In genomic region chr4:6689506-6689960, GRCh38 we compare ENCODE assay signal across 11 cellular contexts. TPM values are rescaled to one million over a fixed set of nuclear protein-coding genes. Genes with fewer than 3 reads are reported as not detected.
DNase-seq lines count a peak whose midpoint lies in the region; ATAC-seq, FAIRE-seq and TF ChIP-seq lines count a peak whose summit lies in the region.
"Had no signal": no experiment of that assay in that cellular context is flagged by ENCODE, and none has a peak within 500 bp of the region (broad histone marks: within the 10 kb centered on the region; RNA-seq: fewer than 3 reads in every experiment).

No MANE protein-coding gene starts in this region.

- H3K79me2 ChIP-seq in astrocyte (ENCODE audit: insufficient read depth, low read length) = no peaks in the 10 kb centered on the region

- ATAC-seq in A549 (peak; percentile 20 to 44; a peak in 4 of 6 replicates), HG03280 (IDR thresholded peaks at IDR 0.05; ENCODE audit: unreplicated experiment) (no peak), HG03571 (IDR thresholded peaks at IDR 0.05; ENCODE audit: unreplicated experiment) (no peak)

- H3K9ac ChIP-seq in HUES48 (ENCODE audit: low read depth, low read length) = no peak overlapping the region
- peak overlapping the region; percentile 63 for H3K9ac ChIP-seq in astrocyte (ENCODE audit: low read length)
- peak overlapping the region; percentile 52 for H3K9ac ChIP-seq in mucosa of rectum (ENCODE audit: low read depth in 1 of 2, low read length in 2 of 2)

- no peaks in the 10 kb centered on the region for H3K27me3 Mint-ChIP-seq in astrocyte (ENCODE audit: low read depth, unreplicated experiment)

- H3K4me3 Mint-ChIP-seq in astrocyte (ENCODE audit: unreplicated experiment) = no peak overlapping the region
- H3K4me3 Mint-ChIP-seq: stimulated activated memory B cell treated with anti-CD40 and anti-IgM and Interleukin-4, amounts not matched to agents 10 μg/mL and 1 μg/mL and 100 μg/mL, for 72 hours had no signal

- H3K9me3 ChIP-seq in A549 (no peaks in the 10 kb centered on the region), HUES48 (ENCODE audit: control insufficient read depth, insufficient read depth, low read length) (no peaks in the 10 kb centered on the region), astrocyte (ENCODE audit: insufficient read depth, low read depth, low read length) (no peaks in the 10 kb centered on the region), mucosa of rectum (ENCODE audit: control insufficient read depth in 2 of 2, low read length in 2 of 2) (no peaks in the 10 kb centered on the region)

- H3K36me3 Mint-ChIP-seq in astrocyte (ENCODE audit: low read depth, unreplicated experiment) = peaks cover 8% of the 10 kb centered on the region

- no peak for TF ChIP-seq EP300 in A549 (IDR thresholded peaks at IDR 0.05)

- peak overlapping the region; percentile 78 to 89 for H3K27ac ChIP-seq in A549
- H3K27ac ChIP-seq in HUES48 (ENCODE audit: low read depth, low read length) = peak overlapping the region; percentile 76
- peak overlapping the region; percentile 63 for H3K27ac ChIP-seq in astrocyte (ENCODE audit: low read depth, low read length)
- peak overlapping the region; percentile 74 to 83 for H3K27ac ChIP-seq in mucosa of rectum (ENCODE audit: low read depth in 2 of 2, low read length in 2 of 2)

- TF ChIP-seq CTCF in A549 (IDR thresholded peaks at IDR 0.05) = no peak
- no peak for TF ChIP-seq CTCF in astrocyte (IDR thresholded peaks at IDR 0.05; ENCODE audit: insufficient read depth, low read depth, low read length)

- no peak for TF ChIP-seq RAD21 in A549 (conservative IDR thresholded peaks at IDR 0.05 in 1 of 2, IDR thresholded peaks at IDR 0.05 in 1 of 2)

- H3K4me1 Mint-ChIP-seq in astrocyte (ENCODE audit: low read depth, unreplicated experiment) = peaks cover 32% of the 10 kb centered on the region

- FAIRE-seq in A549 (lab: Jason Lieb, UNC) = no peak
- no peak for FAIRE-seq in astrocyte (lab: Jason Lieb, UNC)

- no peaks in the 10 kb centered on the region for H3K36me3 ChIP-seq in HUES48 (ENCODE audit: control insufficient read depth, insufficient read depth, low read length)
- H3K36me3 ChIP-seq in astrocyte (ENCODE audit: insufficient read depth, low read length) = no peaks in the 10 kb centered on the region
- H3K36me3 ChIP-seq in mucosa of rectum (ENCODE audit: control insufficient read depth in 2 of 2, insufficient read depth in 2 of 2, low read length in 2 of 2) = no peaks in the 10 kb centered on the region

- no peaks in the 10 kb centered on the region for H3K27me3 ChIP-seq in HUES48 (ENCODE audit: control insufficient read depth, insufficient read depth, low read length)
- no peaks in the 10 kb centered on the region for H3K27me3 ChIP-seq in astrocyte (ENCODE audit: insufficient read depth, low read length)
- no peaks in the 10 kb centered on the region for H3K27me3 ChIP-seq in mucosa of rectum (ENCODE audit: control insufficient read depth in 2 of 2, insufficient read depth in 2 of 2, low read length in 2 of 2)

- peak overlapping the region; percentile 97 for H3K27ac Mint-ChIP-seq in astrocyte (ENCODE audit: unreplicated experiment)
- H3K27ac Mint-ChIP-seq: stimulated activated memory B cell treated with anti-CD40 and anti-IgM and Interleukin-4, amounts not matched to agents 10 μg/mL and 1 μg/mL and 100 μg/mL, for 72 hours had no signal

- H3K4me3 ChIP-seq in A549 (no peak overlapping the region), HUES48 (ENCODE audit: low read depth, low read length) (no peak overlapping the region), astrocyte (ENCODE audit: insufficient read depth, low read depth, low read length) (no peak overlapping the region), mucosa of rectum (ENCODE audit: low read length in 2 of 2) (peak overlapping the region; percentile 37 to 45)

- no peak for TF ChIP-seq POLR2A in A549 (IDR thresholded peaks at IDR 0.05; ENCODE audit: low read length)

- POLR2A ChIA-PET in A549 (lab: Yijun Ruan, JAX) = interaction anchor here (1.2 to 1.9 kb wide), 2 partner anchors 16 to 20 kb away, joined by 4 to 6 read pairs; partner anchors contain the start of gene MRFAP1L1

- no peaks in the 10 kb centered on the region for H4K20me1 ChIP-seq in astrocyte (ENCODE audit: insufficient read depth, low read length)

- DNase-seq in A549 (ENCODE audit: low read depth in 1 of 2, low spot score in 1 of 2) (no peak), astrocyte (ENCODE audit: low read depth) (no peak), NCI-H1694 (lab: John Stamatoyannopoulos, UW) (no peak), RPMI8226 (no peak)
- DNase-seq: cerebellar nuclear complex, NCI-H774 had no signal

- H3K4me2 ChIP-seq in A549 = peak overlapping the region; percentile 70
- peak overlapping the region; percentile 76 for H3K4me2 ChIP-seq in astrocyte (ENCODE audit: low read length)

- H3K4me1 ChIP-seq in A549 (peaks cover 45% of the 10 kb centered on the region), HUES48 (ENCODE audit: control insufficient read depth, insufficient read depth, low read length) (peaks cover 10% of the 10 kb centered on the region; the same call in 1 of the 2 replicates), astrocyte (ENCODE audit: insufficient read depth, low read length) (peaks cover 22% of the 10 kb centered on the region), mucosa of rectum (ENCODE audit: control insufficient read depth in 2 of 2, insufficient read depth in 2 of 2, low read length in 2 of 2) (peaks cover 16 to 38% of the 10 kb centered on the region in 2 donors)

- no peaks in the 10 kb centered on the region for H3K9me3 Mint-ChIP-seq in astrocyte (ENCODE audit: unreplicated experiment)
- H3K9me3 Mint-ChIP-seq: stimulated activated memory B cell treated with anti-CD40 and anti-IgM and Interleukin-4, amounts not matched to agents 10 μg/mL and 1 μg/mL and 100 μg/mL, for 72 hours had no signal

- CTCF ChIA-PET in A549 (lab: Yijun Ruan, JAX) = interaction anchor here (1.1 to 5.4 kb wide), 5 partner anchors 9 to 184 kb away, joined by 3 to 24 read pairs (median 4); no protein-coding TSS in a partner anchor

- H2AFZ ChIP-seq in astrocyte (ENCODE audit: low read depth, low read length) = peak overlapping the region; percentile 84

- 77% methylated on average over 14 of the region's 15 CpGs for WGBS in A549 (ENCODE audit: missing lambda C conversion rate)

TF ChIP-seq in A549, 52 proteins besides CTCF, POLR2A, EP300 and RAD21 (continues in another document):
- TF ChIP-seq, protein P1, sequence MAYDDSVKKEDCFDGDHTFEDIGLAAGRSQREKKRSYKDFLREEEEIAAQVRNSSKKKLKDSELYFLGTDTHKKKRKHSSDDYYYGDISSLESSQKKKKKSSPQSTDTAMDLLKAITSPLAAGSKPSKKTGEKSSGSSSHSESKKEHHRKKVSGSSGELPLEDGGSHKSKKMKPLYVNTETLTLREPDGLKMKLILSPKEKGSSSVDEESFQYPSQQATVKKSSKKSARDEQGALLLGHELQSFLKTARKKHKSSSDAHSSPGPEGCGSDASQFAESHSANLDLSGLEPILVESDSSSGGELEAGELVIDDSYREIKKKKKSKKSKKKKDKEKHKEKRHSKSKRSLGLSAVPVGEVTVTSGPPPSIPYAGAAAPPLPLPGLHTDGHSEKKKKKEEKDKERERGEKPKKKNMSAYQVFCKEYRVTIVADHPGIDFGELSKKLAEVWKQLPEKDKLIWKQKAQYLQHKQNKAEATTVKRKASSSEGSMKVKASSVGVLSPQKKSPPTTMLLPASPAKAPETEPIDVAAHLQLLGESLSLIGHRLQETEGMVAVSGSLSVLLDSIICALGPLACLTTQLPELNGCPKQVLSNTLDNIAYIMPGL (CRISPR knock-in tag; IDR thresholded peaks at IDR 0.05; ENCODE audit: borderline replicate concordance) = no peak
- TF ChIP-seq, protein P2, sequence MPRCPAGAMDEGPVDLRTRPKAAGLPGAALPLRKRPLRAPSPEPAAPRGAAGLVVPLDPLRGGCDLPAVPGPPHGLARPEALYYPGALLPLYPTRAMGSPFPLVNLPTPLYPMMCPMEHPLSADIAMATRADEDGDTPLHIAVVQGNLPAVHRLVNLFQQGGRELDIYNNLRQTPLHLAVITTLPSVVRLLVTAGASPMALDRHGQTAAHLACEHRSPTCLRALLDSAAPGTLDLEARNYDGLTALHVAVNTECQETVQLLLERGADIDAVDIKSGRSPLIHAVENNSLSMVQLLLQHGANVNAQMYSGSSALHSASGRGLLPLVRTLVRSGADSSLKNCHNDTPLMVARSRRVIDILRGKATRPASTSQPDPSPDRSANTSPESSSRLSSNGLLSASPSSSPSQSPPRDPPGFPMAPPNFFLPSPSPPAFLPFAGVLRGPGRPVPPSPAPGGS (IDR thresholded peaks at IDR 0.05) = no peak
- no peak for TF ChIP-seq GATA3 (IDR thresholded peaks at IDR 0.05; ENCODE audit: borderline replicate concordance)
- no peak for TF ChIP-seq MAZ (IDR thresholded peaks at IDR 0.05; ENCODE audit: borderline replicate concordance, low read depth, low read length)
- no peak for TF ChIP-seq SREBF2 (IDR thresholded peaks at IDR 0.05)
- TF ChIP-seq JUNB (IDR thresholded peaks at IDR 0.05) = no peak

RNA-seq across cellular contexts. Expression of gene S100P, which starts 4.1 kb away (rescaled TPM):
- 171 and 291 TPM in 2 replicates for polyA plus RNA-seq in A549 (2011; rRNA removed)
- polyA plus RNA-seq in A549 (2012; cell fraction: cytosol; rRNA removed) = 46.4 and 54.2 TPM in 2 replicates
- 11.5 and 12.5 TPM in 2 replicates for polyA plus RNA-seq in A549 (2012; cell fraction: nucleus; rRNA removed)
- 11.4 to 20.9 TPM (median 16.0 TPM) in 3 replicates for polyA plus RNA-seq in A549 (2017; fragmentation: RNase III; extraction: RNeasy Plus Mini Kit Qiagen cat#74134 plus additional on column Dnase treatment)
- polyA minus RNA-seq in A549 (2011; rRNA and poly(A)+ RNA removed) = 20.1 and 28.1 TPM in 2 replicates
- total RNA-seq in astrocyte = not detected in 2 replicates

RNA-seq across cellular contexts. Expression of gene MRFAP1L1, which starts 20.1 kb away (rescaled TPM):
- polyA plus RNA-seq in A549 (2011; rRNA removed) = 42.8 and 78.2 TPM in 2 replicates
- polyA plus RNA-seq in A549 (2012; cell fraction: cytosol; rRNA removed) = 20.7 and 30.2 TPM in 2 replicates
- polyA plus RNA-seq in A549 (2012; cell fraction: nucleus; rRNA removed) = 8.3 and 12.5 TPM in 2 replicates
- polyA plus RNA-seq in A549 (2017; fragmentation: RNase III; extraction: RNeasy Plus Mini Kit Qiagen cat#74134 plus additional on column Dnase treatment) = 41.3 to 46.7 TPM (median 46.1 TPM) in 3 replicates
- 10.5 and 13.6 TPM in 2 replicates for polyA minus RNA-seq in A549 (2011; rRNA and poly(A)+ RNA removed)
- total RNA-seq in astrocyte = 33.2 and 36.8 TPM in 2 replicates

RNA-seq across cellular contexts. Expression of gene BLOC1S4, which starts 26.4 kb away (rescaled TPM):
- 11.7 and 13.2 TPM in 2 replicates for polyA plus RNA-seq in A549 (2011; rRNA removed)
- 18.8 and 26.6 TPM in 2 replicates for polyA plus RNA-seq in A549 (2012; cell fraction: cytosol; rRNA removed)
- 15.6 and 21.2 TPM in 2 replicates for polyA plus RNA-seq in A549 (2012; cell fraction: nucleus; rRNA removed)
- polyA plus RNA-seq in A549 (2017; fragmentation: RNase III; extraction: RNeasy Plus Mini Kit Qiagen cat#74134 plus additional on column Dnase treatment) = 11.4 to 13.9 TPM (median 12.6 TPM) in 3 replicates
- 4.0 and 4.8 TPM in 2 replicates for polyA minus RNA-seq in A549 (2011; rRNA and poly(A)+ RNA removed)
- 20.9 and 21.2 TPM in 2 replicates for total RNA-seq in astrocyte

RNA-seq across cellular contexts. Expression of gene MRFAP1, which starts 49.0 kb away (rescaled TPM):
- polyA plus RNA-seq in A549 (2011; rRNA removed) (185 and 272 TPM in 2 replicates), A549 (2017; fragmentation: RNase III; extraction: RNeasy Plus Mini Kit Qiagen cat#74134 plus additional on column Dnase treatment) (293 to 304 TPM (median 294 TPM) in 3 replicates)
- polyA plus RNA-seq in A549 (2012; cell fraction: cytosol; rRNA removed) = 211 and 261 TPM in 2 replicates
- 116 and 120 TPM in 2 replicates for polyA plus RNA-seq in A549 (2012; cell fraction: nucleus; rRNA removed)
- polyA minus RNA-seq in A549 (2011; rRNA and poly(A)+ RNA removed) = 23.9 and 24.5 TPM in 2 replicates
- 258 and 278 TPM in 2 replicates for total RNA-seq in astrocyte

Comparison
In these comparisons a context has a peak if more than half of its experiments do, and no peak if none do; other contexts are left out.
1. ATAC-seq: peak in A549 (2 of 2); none in HG03280 (single experiment) and HG03571 (single experiment).
2. H3K4me3 ChIP-seq: peak in mucosa of rectum (2 of 2); none in A549 (single experiment), HUES48 (single experiment) and astrocyte (single experiment).
3. Peak in every context shown above with its lines, with median percentiles within 50 percentile points of each other: H3K27ac ChIP-seq.